In the genomic region with DNA sequence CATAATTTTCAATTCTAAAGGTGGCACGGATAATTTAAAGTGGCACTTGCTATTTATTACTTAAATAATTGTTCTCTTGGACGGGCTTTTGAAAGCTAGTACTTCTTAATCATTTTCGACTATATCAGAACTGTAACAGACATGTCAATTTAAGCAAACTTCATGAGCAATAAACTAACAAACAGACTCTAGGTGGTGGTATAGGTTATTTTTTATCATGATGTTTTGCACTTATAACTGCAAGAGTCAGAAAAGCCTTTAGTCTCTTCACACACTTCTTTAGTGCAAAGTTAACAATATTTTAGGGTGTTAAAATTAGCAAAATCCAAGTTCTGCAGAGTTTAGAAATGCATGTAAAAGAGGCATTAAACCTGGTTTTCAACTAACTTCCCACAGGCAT, we compare ENCODE assay signal across 8 cellular contexts. TPM values are rescaled to one million over a fixed set of nuclear protein-coding genes. Genes with fewer than 3 reads are reported as not detected.
DNase-seq lines count a peak whose midpoint lies in the region; TF ChIP-seq lines count a peak whose summit lies in the region.

No MANE protein-coding gene starts in this region.

- peak overlapping the region; percentile 81 for H3K4me3 Mint-ChIP-seq in activated CD4-positive, alpha-beta T cell treated with anti-CD3 and anti-CD28 coated beads, Interleukin-2, amount 10 ng/mL, durations not matched to agents 24 days and 14 days
- H3K4me3 Mint-ChIP-seq in glutamatergic neuron (ENCODE audit: unreplicated experiment) = peak overlapping the region; percentile 99

- intact Hi-C loops in activated CD4-positive, alpha-beta T cell treated with anti-CD3 and anti-CD28 coated beads, Interleukin-2, amount 10 ng/mL, durations not matched to agents 24 days and 14 days (cut with micrococcal nuclease) = loop anchor here (5.0 to 10.0 kb wide), 3 partner anchors 60 to 298 kb away; no protein-coding TSS in a partner anchor

- TF ChIP-seq CTCF in VCaP (conservative IDR thresholded peaks at IDR 0.05) (peak; percentile 61), glutamatergic neuron (IDR thresholded peaks at IDR 0.05; ENCODE audit: partially characterized antibody, unreplicated experiment) (no peak), smooth muscle cell (IDR thresholded peaks at IDR 0.05; ENCODE audit: borderline replicate concordance, insufficient read depth, poor library complexity, severe bottlenecking) (no peak)

- H3K4me1 Mint-ChIP-seq in activated CD4-positive, alpha-beta T cell treated with anti-CD3 and anti-CD28 coated beads, Interleukin-2, amount 10 ng/mL, durations not matched to agents 24 days and 14 days = peaks cover 60% of the 10 kb centered on the region
- peaks cover 47% of the 10 kb centered on the region for H3K4me1 Mint-ChIP-seq in glutamatergic neuron (ENCODE audit: low read depth, unreplicated experiment)

- H3K36me3 ChIP-seq in smooth muscle cell (ENCODE audit: low read depth) = no peaks in the 10 kb centered on the region

- peak overlapping the region; percentile 87 for H3K9ac ChIP-seq in smooth muscle cell (ENCODE audit: low read depth)

- no peaks in the 10 kb centered on the region for H3K27me3 ChIP-seq in smooth muscle cell (ENCODE audit: low read depth)

- H3K4me3 ChIP-seq in smooth muscle cell = peak overlapping the region; percentile 89

- 59% methylated on average over 3 of the region's 3 CpGs for WGBS in smooth muscle cell (ENCODE audit: low lambda C conversion rate)

- no peaks in the 10 kb centered on the region for H3K9me3 ChIP-seq in smooth muscle cell (replicated peaks; ENCODE audit: low read depth)

- H3K79me2 ChIP-seq in smooth muscle cell (ENCODE audit: low read depth) = peaks cover 67% of the 10 kb centered on the region

- peak overlapping the region; percentile 84 for H3K27ac Mint-ChIP-seq in activated CD4-positive, alpha-beta T cell treated with anti-CD3 and anti-CD28 coated beads, Interleukin-2, amount 10 ng/mL, durations not matched to agents 24 days and 14 days
- peak overlapping the region; percentile 99 for H3K27ac Mint-ChIP-seq in glutamatergic neuron (ENCODE audit: unreplicated experiment)

- peaks cover 64% of the 10 kb centered on the region for H4K20me1 ChIP-seq in smooth muscle cell (ENCODE audit: low read depth)

- H3K27ac ChIP-seq in VCaP (peak overlapping the region; percentile 95), smooth muscle cell (ENCODE audit: low read depth) (peak overlapping the region; percentile 83)

- peak overlapping the region; percentile 88 for H3K4me2 ChIP-seq in smooth muscle cell

- H3K36me3 Mint-ChIP-seq in activated CD4-positive, alpha-beta T cell treated with anti-CD3 and anti-CD28 coated beads, Interleukin-2, amount 10 ng/mL, durations not matched to agents 24 days and 14 days (ENCODE audit: low read depth) = no peaks in the 10 kb centered on the region
- H3K36me3 Mint-ChIP-seq in glutamatergic neuron (ENCODE audit: unreplicated experiment) = no peaks in the 10 kb centered on the region

- peaks cover 11% of the 10 kb centered on the region for H3F3A ChIP-seq in smooth muscle cell (ENCODE audit: low read depth)

- H3K4me1 ChIP-seq in smooth muscle cell (ENCODE audit: low read depth) = peaks cover 48% of the 10 kb centered on the region

- H3K27me3 Mint-ChIP-seq in activated CD4-positive, alpha-beta T cell treated with anti-CD3 and anti-CD28 coated beads, Interleukin-2, amount 10 ng/mL, durations not matched to agents 24 days and 14 days = peaks cover 11% of the 10 kb centered on the region
- H3K27me3 Mint-ChIP-seq in glutamatergic neuron (ENCODE audit: unreplicated experiment) = peaks cover 13% of the 10 kb centered on the region

- H2AFZ ChIP-seq in smooth muscle cell (ENCODE audit: low read depth) = no peak overlapping the region

- no peak for DNase-seq in activated CD4-positive, alpha-beta T cell treated with anti-CD3 and anti-CD28 coated beads, Interleukin-2, amount 10 ng/mL, durations not matched to agents 24 days and 14 days
- no peak for DNase-seq in activated CD4-positive, alpha-beta T cell treated with anti-CD3 and anti-CD28 coated beads for 4 hours
- no peak for DNase-seq in glutamatergic neuron
- DNase-seq in smooth muscle cell (lab: John Stamatoyannopoulos, UW; ENCODE audit: unreplicated experiment) = no peak
- DNase-seq in NCI-H187 treated with DMSO at 0.1 percent for 48 hours (lab: John Stamatoyannopoulos, UW) = no peak
- DNase-seq in COLO829 (ENCODE audit: low spot score) = no peak
- no peak for DNase-seq in NCI-H146 treated with DMSO at 0.1 percent for 48 hours (lab: John Stamatoyannopoulos, UW; ENCODE audit: unreplicated experiment)

- no peaks in the 10 kb centered on the region for H3K9me3 Mint-ChIP-seq in activated CD4-positive, alpha-beta T cell treated with anti-CD3 and anti-CD28 coated beads, Interleukin-2, amount 10 ng/mL, durations not matched to agents 24 days and 14 days
- H3K9me3 Mint-ChIP-seq in glutamatergic neuron (ENCODE audit: unreplicated experiment) = peaks cover 20% of the 10 kb centered on the region

RNA-seq across cellular contexts. Expression of a gene that starts 2.2 kb away (rescaled TPM):
- total RNA-seq in activated CD4-positive, alpha-beta T cell treated with anti-CD3 and anti-CD28 coated beads, Interleukin-2, amount 10 ng/mL, durations not matched to agents 24 days and 14 days = 10.1 and 10.2 TPM in 2 replicates
- total RNA-seq in glutamatergic neuron (ENCODE audit: unreplicated experiment) (51.5 TPM), smooth muscle cell (26.0 and 27.9 TPM in 2 replicates)
- polyA plus RNA-seq in smooth muscle cell = 5.1 and 11.0 TPM in 2 replicates
